34 cellular contexts compared by ENCODE assay signal in genomic region chr12:68344126-68344525, GRCh38.
"Had no signal": no experiment of that assay in that cellular context is flagged by ENCODE, and none has a peak within 500 bp of the region (broad histone marks: within the 10 kb centered on the region; RNA-seq: fewer than 3 reads in every experiment).

No MANE protein-coding gene starts in this region.

- H3K4me2 ChIP-seq: SK-N-SH had no signal

- H3K36me3 Mint-ChIP-seq: activated naive CD8-positive, alpha-beta T cell treated with anti-CD3 and anti-CD28 coated beads for 36 hours had no signal

- H3K9ac ChIP-seq: SK-N-SH had no signal

- DNase-seq: activated CD4-positive, alpha-beta T cell treated with anti-CD3 and anti-CD28 coated beads for 4 hours; activated CD4-positive, alpha-beta T cell treated with anti-CD3 and anti-CD28 coated beads, Interleukin-2, amount 50 U/mL, for 4 hours; activated CD8-positive, alpha-beta T cell treated with anti-CD3 and anti-CD28 coated beads for 36 hours; activated effector memory CD4-positive, alpha-beta T cell treated with anti-CD3 and anti-CD28 coated beads, Interleukin-2, amount 50 U/mL, for 16 hours; activated naive CD4-positive, alpha-beta T cell; activated naive CD4-positive, alpha-beta T cell treated with anti-CD3 and anti-CD28 coated beads, Interleukin-2, amount 50 U/mL, for 16 hours; activated naive CD8-positive, alpha-beta T cell treated with anti-CD3 and anti-CD28 coated beads for 36 hours; activated T-cell treated with anti-CD3 and anti-CD28 coated beads, Interleukin-2, amount 50 U/mL, for 1 hour; activated T-cell treated with anti-CD3 and anti-CD28 coated beads, Interleukin-2, amount 50 U/mL, for 72 hours; amniotic stem cell; aorta; brain microvascular endothelial cell; central memory CD4-positive, alpha-beta T cell; Kasumi-1; MM.1S; MV-4-11; NCI-H1092; NCI-H1436 treated with DMSO at 0.1 percent for 48 hours; NCI-H1694 treated with DMSO at 0.1 percent for 48 hours; NCI-H2029; NCI-H526; NCI-H748 treated with DMSO at 0.1 percent for 48 hours; NK-92 treated with Interleukin-12 subunit alpha and Interleukin-12 subunit beta, amount 100 ng/mL, for 24 hours; PC-3; Peyer's patch; RPMI8226; SHP77 treated with DMSO at 0.1 percent for 48 hours; SK-N-SH had no signal

- H3K27me3 Mint-ChIP-seq: activated CD8-positive, alpha-beta T cell treated with anti-CD3 and anti-CD28 coated beads for 36 hours; activated naive CD8-positive, alpha-beta T cell treated with anti-CD3 and anti-CD28 coated beads for 36 hours had no signal

- H3K27me3 ChIP-seq: brain microvascular endothelial cell, Peyer's patch, SJSA1 had no signal

- H3K9me3 ChIP-seq: Peyer's patch, SJSA1, SK-N-SH had no signal

- FAIRE-seq: TTC549 had no signal

- ATAC-seq: activated CD4-positive, CD25-positive, alpha-beta regulatory T cell treated with anti-CD3 and anti-CD28 coated beads, Interleukin-2, amount 50 U/mL, for 24 hours; activated CD8-positive, alpha-beta T cell treated with anti-CD3 and anti-CD28 coated beads for 36 hours; activated T-cell treated with anti-CD3 and anti-CD28 coated beads, Interleukin-2, amount 50 U/mL, for 72 hours; activated T-helper 17 cell treated with anti-CD3 and anti-CD28 coated beads, Interleukin-2, amount 50 U/mL, for 72 hours; PC-3 had no signal

- H3K36me3 ChIP-seq: brain microvascular endothelial cell, Peyer's patch, SJSA1 had no signal

- H3K4me3 Mint-ChIP-seq: activated CD8-positive, alpha-beta T cell treated with anti-CD3 and anti-CD28 coated beads for 36 hours; activated naive CD8-positive, alpha-beta T cell treated with anti-CD3 and anti-CD28 coated beads for 36 hours; activated T-cell treated with anti-CD3 and anti-CD28 coated beads, Interleukin-2, amount 50 U/mL, for 72 hours; activated T-helper 17 cell treated with anti-CD3 and anti-CD28 coated beads, Interleukin-2, amount 50 U/mL, for 72 hours; T-helper 1 cell treated with Interleukin-12 subunit alpha and Interleukin-12 subunit beta and Interleukin-4 antibody, amounts not matched to agents 30 μg/mL and 1 μg/mL, for 36 hours; T-helper 2 cell treated with Interferon-gamma antibody and Interleukin-4, amounts not matched to agents 5 μg/mL and 100 μg/mL, for 36 hours had no signal

- H3K9me3 Mint-ChIP-seq: activated CD8-positive, alpha-beta T cell treated with anti-CD3 and anti-CD28 coated beads for 36 hours; activated naive CD8-positive, alpha-beta T cell treated with anti-CD3 and anti-CD28 coated beads for 36 hours; activated T-helper 17 cell treated with anti-CD3 and anti-CD28 coated beads, Interleukin-2, amount 50 U/mL, for 72 hours; T-helper 2 cell treated with Interferon-gamma antibody and Interleukin-4, amounts not matched to agents 5 μg/mL and 100 μg/mL, for 36 hours had no signal

- H3K4me3 ChIP-seq: Peyer's patch, SJSA1 had no signal

- H3K4me1 ChIP-seq: Peyer's patch, SJSA1 had no signal

- H3K27ac ChIP-seq: brain microvascular endothelial cell, Peyer's patch, SJSA1 had no signal

- H3K27ac Mint-ChIP-seq: activated CD8-positive, alpha-beta T cell treated with anti-CD3 and anti-CD28 coated beads for 36 hours; activated naive CD8-positive, alpha-beta T cell treated with anti-CD3 and anti-CD28 coated beads for 36 hours; activated T-cell treated with anti-CD3 and anti-CD28 coated beads, Interleukin-2, amount 50 U/mL, for 72 hours; activated T-helper 17 cell treated with anti-CD3 and anti-CD28 coated beads, Interleukin-2, amount 50 U/mL, for 72 hours; T-helper 1 cell treated with Interleukin-12 subunit alpha and Interleukin-12 subunit beta and Interleukin-4 antibody, amounts not matched to agents 30 μg/mL and 1 μg/mL, for 36 hours; T-helper 2 cell treated with Interferon-gamma antibody and Interleukin-4, amounts not matched to agents 5 μg/mL and 100 μg/mL, for 36 hours had no signal
